27 cellular contexts compared by ENCODE assay signal in genomic region chr5:31504520-31504919, GRCh38.
"Had no signal": no experiment of that assay in that cellular context is flagged by ENCODE, and none has a peak within 500 bp of the region (broad histone marks: within the 10 kb centered on the region; RNA-seq: fewer than 3 reads in every experiment).

No MANE protein-coding gene starts in this region.

- H3K27ac Mint-ChIP-seq: stimulated activated naive CD8-positive, alpha-beta T cell treated with anti-CD3 and anti-CD28 coated beads, Interleukin-15, amount 100 ng/mL, for 72 hours had no signal

- DNase-seq: dermis blood vessel endothelial cell; effector memory CD4-positive, alpha-beta T cell; erythroblast; esophagus squamous epithelium; foreskin melanocyte; glutamatergic neuron; hypothalamus; immature natural killer cell; islet precursor cell; kidney glomerular epithelial cell; left colon; left ventricle myocardium superior; lower lobe of right lung; naive thymus-derived CD8-positive, alpha-beta T cell; nephron progenitor cell; occipital lobe; ovary; right lobe of liver; small intestine; stimulated activated CD4-positive, alpha-beta T cell treated with anti-CD3 and anti-CD28 coated beads, Interleukin-15, amount 100 ng/mL, for 24 hours; stimulated activated CD4-positive, alpha-beta T cell treated with anti-CD3 and anti-CD28 coated beads, Interleukin-2, amount 100 ng/mL, for 48 hours; stimulated activated naive CD4-positive, alpha-beta T cell; stimulated activated naive CD8-positive, alpha-beta T cell treated with anti-CD3 and anti-CD28 coated beads, Interleukin-15, amount 100 ng/mL, for 72 hours; transverse colon had no signal

- H3K36me3 ChIP-seq: ovary had no signal

- H3K27me3 ChIP-seq: esophagus squamous epithelium, ovary, right lobe of liver, suprapubic skin, transverse colon, vagina had no signal

- H3K4me1 Mint-ChIP-seq: immature natural killer cell; stimulated activated naive CD8-positive, alpha-beta T cell treated with anti-CD3 and anti-CD28 coated beads, Interleukin-15, amount 100 ng/mL, for 72 hours had no signal

- H3K9me3 Mint-ChIP-seq: immature natural killer cell; naive thymus-derived CD8-positive, alpha-beta T cell; nephron progenitor cell; stimulated activated naive CD8-positive, alpha-beta T cell treated with anti-CD3 and anti-CD28 coated beads, Interleukin-15, amount 100 ng/mL, for 72 hours had no signal

- H3K27me3 Mint-ChIP-seq: naive thymus-derived CD8-positive, alpha-beta T cell; stimulated activated naive CD8-positive, alpha-beta T cell treated with anti-CD3 and anti-CD28 coated beads, Interleukin-15, amount 100 ng/mL, for 72 hours had no signal

- H3K9me3 ChIP-seq: esophagus squamous epithelium, lower lobe of right lung, ovary, right lobe of liver, suprapubic skin, transverse colon, vagina had no signal

- H3K27ac ChIP-seq: coronary artery, esophagus squamous epithelium, lower lobe of right lung, ovary, right lobe of liver, suprapubic skin, transverse colon, vagina had no signal

- H3K4me3 Mint-ChIP-seq: immature natural killer cell; naive thymus-derived CD8-positive, alpha-beta T cell; nephron progenitor cell; stimulated activated naive CD8-positive, alpha-beta T cell treated with anti-CD3 and anti-CD28 coated beads, Interleukin-15, amount 100 ng/mL, for 72 hours had no signal

- H3K4me1 ChIP-seq: esophagus squamous epithelium, lower lobe of right lung, right lobe of liver, suprapubic skin, transverse colon, vagina had no signal

- H3K4me3 ChIP-seq: coronary artery, esophagus squamous epithelium, lower lobe of right lung, ovary, right lobe of liver, suprapubic skin, transverse colon, vagina had no signal
